Comparison of ENCODE assay signal across 13 cellular contexts in the genomic region with DNA sequence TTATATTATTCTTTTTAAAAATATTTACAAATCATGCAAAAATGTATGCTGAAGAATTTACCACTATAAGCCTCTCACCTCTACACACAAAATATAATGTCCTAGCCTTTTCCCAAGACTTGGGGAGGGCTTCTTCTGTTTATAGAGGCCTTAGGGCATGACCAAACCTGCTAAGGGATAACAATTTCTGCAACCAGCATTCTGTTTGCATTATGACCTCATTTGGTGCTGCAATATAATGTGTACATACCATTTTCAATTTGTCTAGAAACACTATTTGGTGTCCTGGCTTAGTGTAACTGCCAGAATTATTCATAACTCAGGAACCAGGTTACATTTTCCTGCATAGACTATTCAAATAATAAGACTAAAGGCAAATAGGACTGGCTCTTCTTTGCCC.
"Had no signal": no experiment of that assay in that cellular context is flagged by ENCODE, and none has a peak within 500 bp of the region (broad histone marks: within the 10 kb centered on the region; RNA-seq: fewer than 3 reads in every experiment).

No MANE protein-coding gene starts in this region.

- ATAC-seq: activated CD8-positive, alpha-beta memory T cell treated with anti-CD3 and anti-CD28 coated beads, Interleukin-2, amount 10 ng/mL, durations not matched to agents 7 days and 5 days; activated T-cell treated with anti-CD3 and anti-CD28 coated beads, Interleukin-2, amount 50 U/mL, for 4 hours; gastrocnemius medialis; stimulated activated naive CD8-positive, alpha-beta T cell treated with anti-CD3 and anti-CD28 coated beads, Interleukin-15, Interleukin-2, amounts not matched to agents 100 U/mL and 50 U/mL, for 24 hours had no signal

- H3K9me3 ChIP-seq: esophagus muscularis mucosa, gastrocnemius medialis, left ventricle myocardium inferior, upper lobe of left lung had no signal

- H3K4me1 ChIP-seq: esophagus muscularis mucosa, gastrocnemius medialis, left ventricle myocardium inferior, upper lobe of left lung had no signal

- H3K27me3 ChIP-seq: brain microvascular endothelial cell, esophagus muscularis mucosa, gastrocnemius medialis, upper lobe of left lung had no signal

- H3K36me3 ChIP-seq: brain microvascular endothelial cell, esophagus muscularis mucosa, gastrocnemius medialis, left ventricle myocardium inferior, upper lobe of left lung had no signal

- DNase-seq: activated CD8-positive, alpha-beta memory T cell treated with anti-CD3 and anti-CD28 coated beads, Interleukin-2, amount 10 ng/mL, durations not matched to agents 7 days and 5 days; activated gamma-delta T cell; activated naive CD8-positive, alpha-beta T cell treated with anti-CD3 and anti-CD28 coated beads for 36 hours; activated T-cell treated with anti-CD3 and anti-CD28 coated beads, Interleukin-2, amount 50 U/mL, for 4 hours; brain microvascular endothelial cell; gastrocnemius medialis; islet precursor cell; left ventricle myocardium inferior; mesenchymal stem cell; stimulated activated CD4-positive, alpha-beta T cell treated with anti-CD3 and anti-CD28 coated beads, Interleukin-2, amount 100 ng/mL, for 48 hours; stimulated activated naive CD8-positive, alpha-beta T cell treated with anti-CD3 and anti-CD28 coated beads, Interleukin-15, Interleukin-2, amounts not matched to agents 100 U/mL and 50 U/mL, for 24 hours; upper lobe of left lung had no signal

- H3K4me3 ChIP-seq: esophagus muscularis mucosa, gastrocnemius medialis, left ventricle myocardium inferior, upper lobe of left lung had no signal

- H3K27ac ChIP-seq: brain microvascular endothelial cell, esophagus muscularis mucosa, gastrocnemius medialis, left ventricle myocardium inferior, upper lobe of left lung had no signal
